ENCODE assay signal across 14 cellular contexts in genomic region chr9:31372796-31373587, GRCh38.
"Had no signal": no experiment of that assay in that cellular context is flagged by ENCODE, and none has a peak within 500 bp of the region (broad histone marks: within the 10 kb centered on the region; RNA-seq: fewer than 3 reads in every experiment).

No MANE protein-coding gene starts in this region.

- H3K9me3 ChIP-seq: heart right ventricle, psoas muscle, sigmoid colon had no signal

- ATAC-seq: activated CD8-positive, alpha-beta memory T cell treated with anti-CD3 and anti-CD28 coated beads, Interleukin-2, amount 10 ng/mL, durations not matched to agents 7 days and 5 days; heart right ventricle; psoas muscle had no signal

- DNase-seq: activated CD4-positive, alpha-beta T cell treated with anti-CD3 and anti-CD28 coated beads for 1 hour; activated CD4-positive, alpha-beta T cell treated with anti-CD3 and anti-CD28 coated beads, Interleukin-2, amount 50 U/mL, for 48 hours; activated CD8-positive, alpha-beta memory T cell treated with anti-CD3 and anti-CD28 coated beads, Interleukin-2, amount 10 ng/mL, durations not matched to agents 7 days and 5 days; activated effector memory CD4-positive, alpha-beta T cell treated with anti-CD3 and anti-CD28 coated beads, Interleukin-2, amount 50 U/mL, for 16 hours; activated T-cell treated with anti-CD3 and anti-CD28 coated beads, Interleukin-2, amount 50 U/mL, for 24 hours; brain microvascular endothelial cell; dorsolateral prefrontal cortex; heart right ventricle; kidney; psoas muscle; sigmoid colon; stimulated activated CD4-positive, alpha-beta T cell treated with anti-CD3 and anti-CD28 coated beads, Interleukin-12 subunit alpha, Interleukin-12 subunit beta, amount 100 ng/mL, for 4 hours; stimulated activated naive CD4-positive, alpha-beta T cell had no signal

- FAIRE-seq: frontal cortex, kidney had no signal

- H3K27me3 ChIP-seq: brain microvascular endothelial cell, dorsolateral prefrontal cortex, heart right ventricle, sigmoid colon had no signal

- H3K36me3 ChIP-seq: brain microvascular endothelial cell, heart right ventricle, sigmoid colon had no signal

- H3K4me3 ChIP-seq: dorsolateral prefrontal cortex, heart right ventricle, psoas muscle, sigmoid colon had no signal

- H3K27ac ChIP-seq: brain microvascular endothelial cell, dorsolateral prefrontal cortex, heart right ventricle, psoas muscle, sigmoid colon had no signal

- H3K4me1 ChIP-seq: heart right ventricle, psoas muscle, sigmoid colon had no signal
